ENCODE assay signal across 8 cellular contexts in genomic region chr1:12434174-12434573, GRCh38.
A peak's percentile ranks its signal among the peaks of the same experiment; 100 is the strongest.
DNase-seq lines count a peak whose midpoint lies in the region; ATAC-seq lines count a peak whose summit lies in the region.

No MANE protein-coding gene starts in this region.

- ATAC-seq in GM21528 (IDR thresholded peaks at IDR 0.05; ENCODE audit: low FRiP score, unreplicated experiment) (peak; percentile 37), HG02970 (IDR thresholded peaks at IDR 0.05; ENCODE audit: low FRiP score, unreplicated experiment) (no peak)

- no peaks in the 10 kb centered on the region for H3K9me3 ChIP-seq in SJCRH30 (replicated peaks)
- no peaks in the 10 kb centered on the region for H3K9me3 ChIP-seq in adipocyte (ENCODE audit: control insufficient read depth, low read length)

- H3K4me1 ChIP-seq in SJCRH30 (peaks cover 25% of the 10 kb centered on the region), adipocyte (ENCODE audit: control insufficient read depth, insufficient read depth, low read length) (peaks cover 39% of the 10 kb centered on the region)

- H3K36me3 ChIP-seq in SJCRH30 (no peaks in the 10 kb centered on the region), adipocyte (ENCODE audit: control insufficient read depth, insufficient read depth, low read length, severe bottlenecking) (peaks cover 26% of the 10 kb centered on the region)

- H3K27ac ChIP-seq in SJCRH30 (peak overlapping the region; percentile 15), layer of hippocampus (ENCODE audit: low read depth, low read length) (peak overlapping the region; percentile 72)

- H3K27me3 ChIP-seq in SJCRH30 (no peaks in the 10 kb centered on the region), adipocyte (replicated peaks; ENCODE audit: control insufficient read depth, insufficient read depth, low read length) (no peaks in the 10 kb centered on the region), layer of hippocampus (ENCODE audit: control insufficient read depth, insufficient read depth, low read length) (no peaks in the 10 kb centered on the region)

- DNase-seq in SJCRH30 (peak; percentile 53 to 77), adipocyte (ENCODE audit: low read depth) (peak; percentile 51), pons (ENCODE audit: low spot score) (no peak), SKM-1 treated with dmso at 0.1 percent for 144 hours (lab: John Stamatoyannopoulos, UW; ENCODE audit: unreplicated experiment) (no peak)
- DNase-seq in stimulated activated CD8-positive, alpha-beta memory T cell treated with anti-CD3 and anti-CD28 coated beads, Interleukin-15, amount 100 ng/mL, for 48 hours (ENCODE audit: low read depth in 2 of 2): peak; percentile 63 to 69

- H3K4me3 ChIP-seq in SJCRH30: no peak overlapping the region
- H3K4me3 ChIP-seq in adipocyte (ENCODE audit: low read length): no peak overlapping the region

- H3K9ac ChIP-seq in adipocyte (ENCODE audit: low read length): no peak overlapping the region

Comparison
In these comparisons a context has a peak if more than half of its experiments do, and no peak if none do; other contexts are left out.
1. DNase-seq: peak in SJCRH30 (2 of 2), adipocyte (single experiment) and stimulated activated CD8-positive, alpha-beta memory T cell treated with anti-CD3 and anti-CD28 coated beads, Interleukin-15, amount 100 ng/mL, for 48 hours (2 of 2); none in pons (single experiment) and SKM-1 treated with dmso at 0.1 percent for 144 hours (single experiment).